In the genomic region with DNA sequence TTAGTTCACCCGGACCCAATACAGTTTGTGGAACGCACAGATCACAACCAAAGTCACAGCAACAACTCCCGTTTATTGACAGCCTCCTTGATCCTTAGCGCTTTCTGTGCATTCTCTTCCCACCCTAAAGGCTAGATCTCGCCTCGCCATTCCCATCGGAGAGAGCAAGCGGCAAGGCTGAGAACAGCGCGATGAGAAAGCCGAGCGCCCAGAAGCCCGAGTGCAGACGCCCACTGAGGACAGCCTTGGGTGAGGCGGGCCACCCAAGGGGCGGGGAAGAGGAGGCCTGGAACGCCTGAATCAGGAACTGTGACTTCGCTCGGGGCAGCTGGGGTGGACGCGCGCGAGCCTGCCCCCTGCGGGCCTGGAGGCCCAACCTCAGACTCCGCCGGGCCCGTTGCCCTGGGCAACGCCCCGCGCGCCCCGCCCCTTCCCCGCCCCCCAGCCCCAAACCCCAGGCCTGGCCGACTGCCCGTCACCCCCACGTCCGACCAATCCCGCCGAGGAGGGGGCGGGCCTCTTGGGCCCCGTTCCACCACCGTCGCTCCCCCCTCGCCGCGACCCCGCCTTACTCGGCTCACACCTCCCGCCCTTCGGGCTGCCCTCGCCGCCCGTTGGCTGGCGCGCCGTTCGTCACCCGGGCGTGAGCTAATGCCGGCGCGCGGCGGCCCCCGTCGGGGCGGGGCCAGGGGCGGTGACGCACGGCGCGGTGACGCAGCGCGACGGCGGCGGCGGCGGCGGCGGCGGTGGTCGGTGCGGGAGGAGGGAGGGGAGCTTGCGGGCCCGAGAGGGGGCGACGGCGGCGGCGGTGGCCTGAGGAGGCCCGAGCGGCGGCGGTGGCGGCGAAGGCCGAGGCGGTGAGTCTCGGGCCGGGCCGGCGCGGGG, we compare ENCODE assay signal across 8 cellular contexts. TPM values are rescaled to one million over a fixed set of nuclear protein-coding genes. Genes with fewer than 3 reads are reported as not detected.
DNase-seq lines count a peak whose midpoint lies in the region; ATAC-seq and TF ChIP-seq lines count a peak whose summit lies in the region.

A gene with protein sequence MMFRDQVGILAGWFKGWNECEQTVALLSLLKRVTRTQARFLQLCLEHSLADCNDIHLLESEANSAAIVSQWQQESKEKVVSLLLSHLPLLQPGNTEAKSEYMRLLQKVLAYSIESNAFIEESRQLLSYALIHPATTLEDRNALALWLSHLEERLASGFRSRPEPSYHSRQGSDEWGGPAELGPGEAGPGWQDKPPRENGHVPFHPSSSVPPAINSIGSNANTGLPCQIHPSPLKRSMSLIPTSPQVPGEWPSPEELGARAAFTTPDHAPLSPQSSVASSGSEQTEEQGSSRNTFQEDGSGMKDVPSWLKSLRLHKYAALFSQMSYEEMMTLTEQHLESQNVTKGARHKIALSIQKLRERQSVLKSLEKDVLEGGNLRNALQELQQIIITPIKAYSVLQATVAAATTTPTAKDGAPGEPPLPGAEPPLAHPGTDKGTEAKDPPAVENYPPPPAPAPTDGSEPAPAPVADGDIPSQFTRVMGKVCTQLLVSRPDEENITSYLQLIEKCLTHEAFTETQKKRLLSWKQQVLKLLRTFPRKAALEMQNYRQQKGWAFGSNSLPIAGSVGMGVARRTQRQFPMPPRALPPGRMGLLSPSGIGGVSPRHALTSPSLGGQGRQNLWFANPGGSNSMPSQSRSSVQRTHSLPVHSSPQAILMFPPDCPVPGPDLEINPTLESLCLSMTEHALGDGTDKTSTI (plus strand): TSS at position 702 of the 885 bp plus-strand sequence. CDS start 14,473 bp downstream, outside the sequence.

- peak within 1 kb of the TSS; percentile 74 for H3K27ac ChIP-seq in osteoblast (ENCODE audit: low read depth, low read length)
- H3K27ac ChIP-seq in thoracic aorta = peak within 1 kb of the TSS; percentile 81 to 91

- peak within 1 kb of the TSS; percentile 96 for H2AFZ ChIP-seq in osteoblast (ENCODE audit: low read length)

- H3K36me3 ChIP-seq in osteoblast (ENCODE audit: insufficient read depth, low read length) = no peaks in the 10 kb centered on the region
- no peaks in the 10 kb centered on the region for H3K36me3 ChIP-seq in thoracic aorta

- peak within 1 kb of the TSS; percentile 96 for H3K4me2 ChIP-seq in osteoblast (ENCODE audit: insufficient read depth, low read length)

- peaks cover 50% of the 10 kb centered on the region for H3K79me2 ChIP-seq in osteoblast (ENCODE audit: insufficient read depth, low read length)

- H3K36me3 Mint-ChIP-seq in activated naive CD4-positive, alpha-beta T cell treated with anti-CD3 and anti-CD28 coated beads, Interleukin-2, amount 50 U/mL, for 72 hours = peaks cover 11 to 28% of the 10 kb centered on the region in 2 donors

- H3K4me1 ChIP-seq in osteoblast (ENCODE audit: insufficient read depth, low read length) (peaks cover 17% of the 10 kb centered on the region), thoracic aorta (ENCODE audit: control insufficient read depth in 1 of 2, low read depth in 2 of 2) (peaks cover 26 to 52% of the 10 kb centered on the region in 2 donors)

- no peaks in the 10 kb centered on the region for H3K9me3 Mint-ChIP-seq in activated naive CD4-positive, alpha-beta T cell treated with anti-CD3 and anti-CD28 coated beads, Interleukin-2, amount 50 U/mL, for 72 hours

- TF ChIP-seq CTCF in osteoblast (IDR thresholded peaks at IDR 0.05; ENCODE audit: extremely low read depth, low read depth, low read length) (peak; percentile 53), thoracic aorta (IDR thresholded peaks at IDR 0.05) (peak; percentile 86)

- no peaks in the 10 kb centered on the region for H3K27me3 ChIP-seq in osteoblast (ENCODE audit: insufficient read depth, low read length)
- H3K27me3 ChIP-seq in thoracic aorta (replicated peaks; ENCODE audit: insufficient read depth) = no peaks in the 10 kb centered on the region

- H4K20me1 ChIP-seq in osteoblast (ENCODE audit: insufficient read depth, low read length) = peaks cover 17% of the 10 kb centered on the region

- peak; percentile 93 for DNase-seq in NCI-H1092 (lab: John Stamatoyannopoulos, UW)
- DNase-seq in activated naive CD4-positive, alpha-beta T cell treated with anti-CD3 and anti-CD28 coated beads, Interleukin-2, amount 50 U/mL, for 72 hours (ENCODE audit: low spot score in 2 of 2) = peak; percentile 99 to 100
- peak; percentile 99 for DNase-seq in glomerular visceral epithelial cell (ENCODE audit: extremely low spot score)
- DNase-seq in osteoblast (ENCODE audit: insufficient read length, low spot score, missing footprints) = peak; percentile 100
- peak; percentile 91 for DNase-seq in thoracic aorta (ENCODE audit: low spot score)

- peak within 1 kb of the TSS; percentile 92 to 96 for H3K27ac Mint-ChIP-seq in activated naive CD4-positive, alpha-beta T cell treated with anti-CD3 and anti-CD28 coated beads, Interleukin-2, amount 50 U/mL, for 72 hours

- TF ChIP-seq POLR2A in GM10847 (IDR thresholded peaks at IDR 0.05; ENCODE audit: extremely low read depth, insufficient read length) = peak; percentile 96

- ATAC-seq in HG02610 (IDR thresholded peaks at IDR 0.05; ENCODE audit: unreplicated experiment) (peak; percentile 87), SK-N-SH treated with all-trans-retinoic acid at 6 μM for 48 hours (peak; percentile 97), thoracic aorta (ENCODE audit: insufficient number of reproducible peaks, low FRiP score, low read depth) (peak; percentile 94)
- peak; percentile 90 to 92 for ATAC-seq in activated naive CD4-positive, alpha-beta T cell treated with anti-CD3 and anti-CD28 coated beads, Interleukin-2, amount 50 U/mL, for 72 hours

- H3K4me3 ChIP-seq in osteoblast (ENCODE audit: insufficient read depth, low read length) (peak within 1 kb of the TSS; percentile 87), thoracic aorta (peak within 1 kb of the TSS; percentile 96)

- no peaks in the 10 kb centered on the region for H3K9me3 ChIP-seq in osteoblast (ENCODE audit: low read depth, low read length)
- no peaks in the 10 kb centered on the region for H3K9me3 ChIP-seq in thoracic aorta

TF ChIP-seq in SK-N-SH treated with all-trans-retinoic acid at 6 μM for 48 hours, 23 proteins besides CTCF, POLR2A, EP300 and RAD21:
- peak; percentile 91 for TF ChIP-seq CSDC2 (CRISPR knock-in tag; IDR thresholded peaks at IDR 0.05)
- TF ChIP-seq ESRRG (CRISPR knock-in tag; IDR thresholded peaks at IDR 0.05) = no peak
- TF ChIP-seq, protein P1, sequence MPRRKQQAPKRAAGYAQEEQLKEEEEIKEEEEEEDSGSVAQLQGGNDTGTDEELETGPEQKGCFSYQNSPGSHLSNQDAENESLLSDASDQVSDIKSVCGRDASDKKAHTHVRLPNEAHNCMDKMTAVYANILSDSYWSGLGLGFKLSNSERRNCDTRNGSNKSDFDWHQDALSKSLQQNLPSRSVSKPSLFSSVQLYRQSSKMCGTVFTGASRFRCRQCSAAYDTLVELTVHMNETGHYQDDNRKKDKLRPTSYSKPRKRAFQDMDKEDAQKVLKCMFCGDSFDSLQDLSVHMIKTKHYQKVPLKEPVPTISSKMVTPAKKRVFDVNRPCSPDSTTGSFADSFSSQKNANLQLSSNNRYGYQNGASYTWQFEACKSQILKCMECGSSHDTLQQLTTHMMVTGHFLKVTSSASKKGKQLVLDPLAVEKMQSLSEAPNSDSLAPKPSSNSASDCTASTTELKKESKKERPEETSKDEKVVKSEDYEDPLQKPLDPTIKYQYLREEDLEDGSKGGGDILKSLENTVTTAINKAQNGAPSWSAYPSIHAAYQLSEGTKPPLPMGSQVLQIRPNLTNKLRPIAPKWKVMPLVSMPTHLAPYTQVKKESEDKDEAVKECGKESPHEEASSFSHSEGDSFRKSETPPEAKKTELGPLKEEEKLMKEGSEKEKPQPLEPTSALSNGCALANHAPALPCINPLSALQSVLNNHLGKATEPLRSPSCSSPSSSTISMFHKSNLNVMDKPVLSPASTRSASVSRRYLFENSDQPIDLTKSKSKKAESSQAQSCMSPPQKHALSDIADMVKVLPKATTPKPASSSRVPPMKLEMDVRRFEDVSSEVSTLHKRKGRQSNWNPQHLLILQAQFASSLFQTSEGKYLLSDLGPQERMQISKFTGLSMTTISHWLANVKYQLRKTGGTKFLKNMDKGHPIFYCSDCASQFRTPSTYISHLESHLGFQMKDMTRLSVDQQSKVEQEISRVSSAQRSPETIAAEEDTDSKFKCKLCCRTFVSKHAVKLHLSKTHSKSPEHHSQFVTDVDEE (CRISPR knock-in tag; IDR thresholded peaks at IDR 0.05) = peak; percentile 58
- peak; percentile 52; the same call in 1 of the 2 replicates for TF ChIP-seq ZFP3 (CRISPR knock-in tag; IDR thresholded peaks at IDR 0.05)
- peak; percentile 67; the same call in 1 of the 2 replicates for TF ChIP-seq GLIS3 (CRISPR knock-in tag; IDR thresholded peaks at IDR 0.05)
- TF ChIP-seq ZFP30 (CRISPR knock-in tag; IDR thresholded peaks at IDR 0.05) = no peak

RNA-seq across cellular contexts. Expression of the gene that starts here (rescaled TPM):
- total RNA-seq in activated naive CD4-positive, alpha-beta T cell treated with anti-CD3 and anti-CD28 coated beads, Interleukin-2, amount 50 U/mL, for 72 hours = 10 to 100 TPM; 42.1 to 56.1 TPM
- total RNA-seq in osteoblast (85.0 and 85.5 TPM in 2 replicates), thoracic aorta (100 to 1,000 TPM; 101 to 153 TPM)

Comparison
In these comparisons a context has a peak if more than half of its experiments do, and no peak if none do; other contexts are left out.
1. Peak in every context shown above with its lines: DNase-seq, ATAC-seq, H3K4me3 ChIP-seq and H3K27ac ChIP-seq.